ENCODE assay signal across 1 cellular context in genomic region chr2:200408428-200409311, GRCh38.
TF ChIP-seq lines count a peak whose summit lies in the region.

No MANE protein-coding gene starts in this region.

TF ChIP-seq in GM23338, 12 proteins besides CTCF, POLR2A, EP300 and RAD21 (continued from another document):
- TF ChIP-seq CREB1 (CRISPR knock-in tag; IDR thresholded peaks at IDR 0.05; ENCODE audit: low read depth) = no peak
- no peak for TF ChIP-seq EZH2phosphoT487 (IDR thresholded peaks at IDR 0.05; ENCODE audit: unreplicated experiment)
- no peak for TF ChIP-seq STAT1 (IDR thresholded peaks at IDR 0.05; ENCODE audit: unreplicated experiment)
- no peak for TF ChIP-seq ZNF114 (CRISPR knock-in tag; IDR thresholded peaks at IDR 0.05)
- TF ChIP-seq REST (IDR thresholded peaks at IDR 0.05; ENCODE audit: unreplicated experiment) = no peak
TF ChIP-seq in GM23338: peak in this region for 0.
